23 cellular contexts compared by ENCODE assay signal in genomic region chr3:4833471-4833870, GRCh38.
DNase-seq lines count a peak whose midpoint lies in the region; ATAC-seq and TF ChIP-seq lines count a peak whose summit lies in the region.
"Had no signal": no experiment of that assay in that cellular context is flagged by ENCODE, and none has a peak within 500 bp of the region (broad histone marks: within the 10 kb centered on the region; RNA-seq: fewer than 3 reads in every experiment).

No MANE protein-coding gene starts in this region.

- TF ChIP-seq CTCF in left ventricle myocardium inferior (IDR thresholded peaks at IDR 0.05; ENCODE audit: borderline replicate concordance): no peak

- peaks cover 26% of the 10 kb centered on the region for H3K36me3 ChIP-seq in left ventricle myocardium inferior
- H3K36me3 ChIP-seq: neural progenitor cell, SJSA1 had no signal

- H3K27ac Mint-ChIP-seq in T-helper 17 cell: peak overlapping the region; percentile 97
- peak overlapping the region; percentile 61 for H3K27ac Mint-ChIP-seq in dendritic cell treated with granulocyte-macrophage colony-stimulating factor and Interleukin-4, amounts not matched to agents 40 ng/mL and 50 ng/mL, for 4 days
- peak overlapping the region; percentile 96 for H3K27ac Mint-ChIP-seq in stimulated activated naive B cell treated with anti-CD40 and anti-IgM and Interleukin-4, amounts not matched to agents 10 μg/mL and 1 μg/mL and 100 μg/mL, for 72 hours
- H3K27ac Mint-ChIP-seq: neural progenitor cell had no signal

- H3K9me3 ChIP-seq in left ventricle myocardium inferior (replicated peaks) (no peaks in the 10 kb centered on the region), T-helper 17 cell (ENCODE audit: control insufficient read depth, low read length, poor library complexity, severe bottlenecking) (no peaks in the 10 kb centered on the region)
- H3K9me3 ChIP-seq: psoas muscle, SJSA1, testis had no signal

- H3K4me3 ChIP-seq in left ventricle myocardium inferior: no peak overlapping the region
- H3K4me3 ChIP-seq: coronary artery, neural progenitor cell, psoas muscle, SJSA1, testis had no signal

- peaks cover 62% of the 10 kb centered on the region for H3K4me1 Mint-ChIP-seq in T-helper 17 cell
- H3K4me1 Mint-ChIP-seq in dendritic cell treated with granulocyte-macrophage colony-stimulating factor and Interleukin-4, amounts not matched to agents 40 ng/mL and 50 ng/mL, for 4 days (ENCODE audit: low read depth): peaks cover 68% of the 10 kb centered on the region
- peaks cover 63 to 84% of the 10 kb centered on the region in 2 donors for H3K4me1 Mint-ChIP-seq in stimulated activated naive B cell treated with anti-CD40 and anti-IgM and Interleukin-4, amounts not matched to agents 10 μg/mL and 1 μg/mL and 100 μg/mL, for 72 hours

- peaks cover 2% of the 10 kb centered on the region for H3K36me3 Mint-ChIP-seq in T-helper 17 cell (ENCODE audit: low read depth)
- H3K36me3 Mint-ChIP-seq in dendritic cell treated with granulocyte-macrophage colony-stimulating factor and Interleukin-4, amounts not matched to agents 40 ng/mL and 50 ng/mL, for 4 days (ENCODE audit: low read depth): peaks cover 18% of the 10 kb centered on the region
- peaks cover 58 to 75% of the 10 kb centered on the region in 2 donors for H3K36me3 Mint-ChIP-seq in stimulated activated naive B cell treated with anti-CD40 and anti-IgM and Interleukin-4, amounts not matched to agents 10 μg/mL and 1 μg/mL and 100 μg/mL, for 72 hours
- H3K36me3 Mint-ChIP-seq: neural progenitor cell had no signal

- H3K27me3 ChIP-seq in left ventricle myocardium inferior (ENCODE audit: low read depth): no peaks in the 10 kb centered on the region
- H3K27me3 ChIP-seq: neural progenitor cell, SJSA1, testis had no signal

- intact Hi-C loops in left ventricle myocardium inferior (cut with micrococcal nuclease): no loop called here
- intact Hi-C loops in left cardiac atrium (cut with DNase I): loop anchor here in 1 of 2 donors (1.0 kb wide), 1 partner anchor 29 kb away; no protein-coding TSS in a partner anchor
- intact Hi-C loops in dendritic cell treated with granulocyte-macrophage colony-stimulating factor and Interleukin-4, amounts not matched to agents 40 ng/mL and 50 ng/mL, for 4 days (cut with micrococcal nuclease): no loop called here

- peak overlapping the region; percentile 10 for H3K27ac ChIP-seq in left ventricle myocardium inferior (replicated peaks)
- H3K27ac ChIP-seq: coronary artery, neural progenitor cell, psoas muscle, SJSA1 had no signal

- DNase-seq in left ventricle myocardium inferior (no peak), left cardiac atrium (no peak), T-helper 17 cell (no peak), NCI-H1694 (lab: John Stamatoyannopoulos, UW) (no peak), SKM-1 treated with dmso at 0.1 percent for 144 hours (lab: John Stamatoyannopoulos, UW; ENCODE audit: unreplicated experiment) (no peak), GOT3 (lab: John Stamatoyannopoulos, UW) (no peak)
- DNase-seq in stimulated activated naive B cell treated with anti-CD40 and anti-IgM and Interleukin-4, amounts not matched to agents 10 μg/mL and 1 μg/mL and 100 μg/mL, for 72 hours: no peak
- DNase-seq: activated CD4-positive, alpha-beta T cell treated with anti-CD3 and anti-CD28 coated beads, Interleukin-2, amount 50 U/mL, for 1 hour; activated effector memory CD4-positive, alpha-beta T cell treated with Interleukin-2 at 50 U/mL for 16 hours; foreskin fibroblast; GDM1; Kasumi-1; kidney glomerular epithelial cell; mesendoderm; NCI-H1105 treated with DMSO at 0.1 percent for 48 hours; NCI-H526 treated with DMSO at 0.1 percent for 48 hours; psoas muscle; stimulated activated CD4-positive, alpha-beta T cell treated with anti-CD3 and anti-CD28 coated beads, Interleukin-4, amount 100 ng/mL, for 4 hours; testis had no signal

- ATAC-seq in left cardiac atrium (no peak), T-helper 17 cell (no peak)
- no peak for ATAC-seq in stimulated activated naive B cell treated with anti-CD40 and anti-IgM and Interleukin-4, amounts not matched to agents 10 μg/mL and 1 μg/mL and 100 μg/mL, for 72 hours (replicated peaks)
- ATAC-seq: psoas muscle had no signal

- peak overlapping the region; percentile 60 for H3K4me3 Mint-ChIP-seq in T-helper 17 cell
- no peak overlapping the region for H3K4me3 Mint-ChIP-seq in dendritic cell treated with granulocyte-macrophage colony-stimulating factor and Interleukin-4, amounts not matched to agents 40 ng/mL and 50 ng/mL, for 4 days
- H3K4me3 Mint-ChIP-seq in stimulated activated naive B cell treated with anti-CD40 and anti-IgM and Interleukin-4, amounts not matched to agents 10 μg/mL and 1 μg/mL and 100 μg/mL, for 72 hours: peak overlapping the region in 1 of 2 donors; percentile 31
- H3K4me3 Mint-ChIP-seq: neural progenitor cell had no signal

- no peaks in the 10 kb centered on the region for H3K27me3 Mint-ChIP-seq in T-helper 17 cell
- no peaks in the 10 kb centered on the region for H3K27me3 Mint-ChIP-seq in dendritic cell treated with granulocyte-macrophage colony-stimulating factor and Interleukin-4, amounts not matched to agents 40 ng/mL and 50 ng/mL, for 4 days
- no peaks in the 10 kb centered on the region for H3K27me3 Mint-ChIP-seq in stimulated activated naive B cell treated with anti-CD40 and anti-IgM and Interleukin-4, amounts not matched to agents 10 μg/mL and 1 μg/mL and 100 μg/mL, for 72 hours

- no peaks in the 10 kb centered on the region for H3K9me3 Mint-ChIP-seq in dendritic cell treated with granulocyte-macrophage colony-stimulating factor and Interleukin-4, amounts not matched to agents 40 ng/mL and 50 ng/mL, for 4 days
- peaks cover 0 to 3% of the 10 kb centered on the region in 2 donors for H3K9me3 Mint-ChIP-seq in stimulated activated naive B cell treated with anti-CD40 and anti-IgM and Interleukin-4, amounts not matched to agents 10 μg/mL and 1 μg/mL and 100 μg/mL, for 72 hours
- H3K9me3 Mint-ChIP-seq: neural progenitor cell had no signal

- H3K4me1 ChIP-seq in left ventricle myocardium inferior: peaks cover 21% of the 10 kb centered on the region
- H3K4me1 ChIP-seq: neural progenitor cell had no signal
